9 cellular contexts compared by ENCODE assay signal in the genomic region with DNA sequence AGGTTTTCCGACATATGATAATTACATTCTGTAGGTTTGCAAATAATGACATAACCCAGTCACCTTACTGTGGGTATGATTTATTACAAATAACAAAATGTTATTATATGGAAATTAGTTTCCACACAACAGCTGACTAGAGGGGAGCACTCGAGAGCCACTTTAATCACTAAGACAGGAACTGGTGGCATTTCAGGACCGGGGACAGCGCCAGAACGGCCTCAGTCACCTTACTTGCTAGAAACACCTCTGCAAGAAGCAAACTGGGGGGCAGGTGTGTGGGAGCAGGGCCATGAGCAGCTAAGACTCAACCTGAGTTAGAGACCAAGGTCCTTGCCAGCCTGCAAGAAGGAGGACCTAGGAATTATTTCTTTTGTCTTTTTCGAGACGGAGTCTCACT.
A peak's percentile ranks its signal among the peaks of the same experiment; 100 is the strongest.
DNase-seq lines count a peak whose midpoint lies in the region; ATAC-seq and TF ChIP-seq lines count a peak whose summit lies in the region.
"Had no signal": no experiment of that assay in that cellular context is flagged by ENCODE, and none has a peak within 500 bp of the region (broad histone marks: within the 10 kb centered on the region; RNA-seq: fewer than 3 reads in every experiment).

No MANE protein-coding gene starts in this region.

- H3K9me3 Mint-ChIP-seq in nephron progenitor cell, result no peaks in the 10 kb centered on the region

- CTCF ChIA-PET in GM10248 (lab: Yijun Ruan, JAX), result no interaction called here

- H3K27ac Mint-ChIP-seq in nephron progenitor cell, result no peak overlapping the region
- H3K27ac Mint-ChIP-seq: activated naive CD8-positive, alpha-beta T cell had no signal

- POLR2A ChIA-PET in GM10248 (lab: Yijun Ruan, JAX), result no interaction called here

- peaks cover 49% of the 10 kb centered on the region for H3K27me3 Mint-ChIP-seq in nephron progenitor cell (ENCODE audit: low read depth, poor library complexity)

- peaks cover 19% of the 10 kb centered on the region for H3K4me1 Mint-ChIP-seq in nephron progenitor cell

- DNase-seq in GM10248 (ENCODE audit: extremely low spot score), result peak; percentile 48
- peak; percentile 28 for DNase-seq in NCI-H460 (ENCODE audit: extremely low read depth, low read depth)
- peak; percentile 38 for DNase-seq in astrocyte of the spinal cord (ENCODE audit: low read depth, low spot score)
- peak; percentile 92 for DNase-seq in nephron progenitor cell
- DNase-seq in omental fat pad (ENCODE audit: low spot score), result no peak
- DNase-seq in COR-L47 (lab: John Stamatoyannopoulos, UW), result no peak

- H3K36me3 Mint-ChIP-seq in nephron progenitor cell (ENCODE audit: low read depth), result no peaks in the 10 kb centered on the region
- H3K36me3 Mint-ChIP-seq: activated naive CD8-positive, alpha-beta T cell had no signal

- no peak overlapping the region for H3K4me3 ChIP-seq in astrocyte of the spinal cord (ENCODE audit: low read depth, low read length)

- in situ Hi-C loops in astrocyte of the spinal cord (cut with HindIII; ENCODE audit: low sequenced_read_pairs), result no loop called here

- no peak overlapping the region for H3K4me3 Mint-ChIP-seq in nephron progenitor cell
- H3K4me3 Mint-ChIP-seq: activated naive CD8-positive, alpha-beta T cell had no signal

- no peak for TF ChIP-seq CTCF in GM10248 (IDR thresholded peaks at IDR 0.05; ENCODE audit: control extremely low read depth, extremely low read depth, low read depth, missing control alignments)
- no peak for TF ChIP-seq CTCF in astrocyte of the spinal cord (IDR thresholded peaks at IDR 0.05; ENCODE audit: low read depth, low read length)
- TF ChIP-seq CTCF in nephron progenitor cell (IDR thresholded peaks at IDR 0.05), result no peak
- TF ChIP-seq CTCF in omental fat pad (IDR thresholded peaks at IDR 0.05), result no peak

- no peak for ATAC-seq in omental fat pad (ENCODE audit: low FRiP score)
- no peak for ATAC-seq in GM21515 (IDR thresholded peaks at IDR 0.05; ENCODE audit: unreplicated experiment)
- no peak for ATAC-seq in GM18858 (IDR thresholded peaks at IDR 0.05; ENCODE audit: unreplicated experiment)

Comparison
In these comparisons a context has a peak if more than half of its experiments do, and no peak if none do; other contexts are left out.
1. DNase-seq: peak in GM10248 (single experiment), NCI-H460 (single experiment), astrocyte of the spinal cord (single experiment) and nephron progenitor cell (single experiment); none in omental fat pad (single experiment) and COR-L47 (single experiment).